15 cellular contexts compared by ENCODE assay signal in genomic region chr1:104787866-104788510, GRCh38.
DNase-seq lines count a peak whose midpoint lies in the region; ATAC-seq and TF ChIP-seq lines count a peak whose summit lies in the region.
"Had no signal": no experiment of that assay in that cellular context is flagged by ENCODE, and none has a peak within 500 bp of the region (broad histone marks: within the 10 kb centered on the region; RNA-seq: fewer than 3 reads in every experiment).

No MANE protein-coding gene starts in this region.

- H4K20me1 ChIP-seq in mammary epithelial cell (ENCODE audit: insufficient read depth, low read length), result no peaks in the 10 kb centered on the region

- dilution Hi-C loops in mammary epithelial cell (cut with HindIII; ENCODE audit: low sequenced_read_pairs), result no loop called here

- no peak overlapping the region for H3K4me2 ChIP-seq in mammary epithelial cell (ENCODE audit: insufficient read depth, low read depth, low read length)

- WGBS in mammary epithelial cell (ENCODE audit: low coverage, missing lambda C conversion rate), result 73% methylated on average over 14 of the region's 14 CpGs

- in situ Hi-C loops in mammary epithelial cell (cut with MboI; ENCODE audit: low sequenced_read_pairs in 2 of 2), result loop anchor here in 1 of 2 donors (25.0 kb wide), 1 partner anchor 999 kb away; no protein-coding TSS in a partner anchor

- DNase-seq in NCI-H2171 treated with DMSO at 0.1 percent for 48 hours (lab: John Stamatoyannopoulos, UW) (peak; percentile 62), NCI-H2171 (lab: John Stamatoyannopoulos, UW) (no peak), islet precursor cell (peak; percentile 46), SW480 (ENCODE audit: low spot score) (no peak), mammary epithelial cell (no peak)
- DNase-seq: CD8-positive, alpha-beta T cell; COR-L47; DND-41; GDM1; GOT3 had no signal

- H3K36me3 ChIP-seq in mammary epithelial cell (ENCODE audit: insufficient read depth, low read length), result no peaks in the 10 kb centered on the region
- H3K36me3 ChIP-seq: HAP-1 had no signal

- H2AFZ ChIP-seq in mammary epithelial cell (ENCODE audit: low read depth, low read length), result no peak overlapping the region

- H3K4me3 Mint-ChIP-seq in stimulated activated memory B cell treated with anti-CD40 and anti-IgM and Interleukin-4, amounts not matched to agents 10 μg/mL and 1 μg/mL and 100 μg/mL, for 72 hours, result no peak overlapping the region
- H3K4me3 Mint-ChIP-seq: CD14-positive monocyte; CD8-positive, alpha-beta T cell had no signal

- peak; percentile 34 for ATAC-seq in stimulated activated memory B cell treated with anti-CD40 and anti-IgM and Interleukin-4, amounts not matched to agents 10 μg/mL and 1 μg/mL and 100 μg/mL, for 72 hours
- no peak for ATAC-seq in HG02642 (IDR thresholded peaks at IDR 0.05; ENCODE audit: poor library complexity, unreplicated experiment)
- ATAC-seq: CD8-positive, alpha-beta T cell had no signal

- H3K79me2 ChIP-seq in mammary epithelial cell (ENCODE audit: insufficient read depth, low read length), result no peaks in the 10 kb centered on the region

- CTCF ChIA-PET in mammary epithelial cell (lab: Charles Lee; ENCODE audit: low non-redundant PET), result no interaction called here

- H3K27ac Mint-ChIP-seq in stimulated activated memory B cell treated with anti-CD40 and anti-IgM and Interleukin-4, amounts not matched to agents 10 μg/mL and 1 μg/mL and 100 μg/mL, for 72 hours, result no peak overlapping the region
- H3K27ac Mint-ChIP-seq: CD14-positive monocyte; CD8-positive, alpha-beta T cell had no signal

- H3K27me3 ChIP-seq in mammary epithelial cell (ENCODE audit: insufficient read depth, low read length), result no peaks in the 10 kb centered on the region

- H3K4me1 ChIP-seq in mammary epithelial cell (ENCODE audit: insufficient read depth, low read length), result no peaks in the 10 kb centered on the region
- H3K4me1 ChIP-seq: HAP-1 had no signal

- no peak overlapping the region for H3K4me3 ChIP-seq in mammary epithelial cell (replicated peaks in 1 of 3; ENCODE audit: insufficient read depth in 1 of 3, low read depth in 2 of 3, low read length in 3 of 3)
- H3K4me3 ChIP-seq: HAP-1 had no signal

- intact Hi-C loops in mammary epithelial cell (cut with micrococcal nuclease), result no loop called here

- no TSS peak for BruUV-seq in mammary epithelial cell (replicated peaks; lab: Mats Ljungman, UMichigan)

- no peak overlapping the region for H3K27ac ChIP-seq in mammary epithelial cell (ENCODE audit: insufficient read depth, low read depth, low read length)
- H3K27ac ChIP-seq: 22Rv1 had no signal

- H3K27me3 Mint-ChIP-seq in stimulated activated memory B cell treated with anti-CD40 and anti-IgM and Interleukin-4, amounts not matched to agents 10 μg/mL and 1 μg/mL and 100 μg/mL, for 72 hours, result no peaks in the 10 kb centered on the region

- no peak for TF ChIP-seq CTCF in mammary epithelial cell (conservative IDR thresholded peaks at IDR 0.05 in 1 of 2, IDR thresholded peaks at IDR 0.05 in 1 of 2; ENCODE audit: extremely low read depth in 1 of 2, insufficient read depth in 1 of 2, low read depth in 1 of 2, low read length in 2 of 2)

- no peaks in the 10 kb centered on the region for H3K4me1 Mint-ChIP-seq in stimulated activated memory B cell treated with anti-CD40 and anti-IgM and Interleukin-4, amounts not matched to agents 10 μg/mL and 1 μg/mL and 100 μg/mL, for 72 hours
- H3K4me1 Mint-ChIP-seq: CD14-positive monocyte had no signal

- no peaks in the 10 kb centered on the region for H3K9me3 Mint-ChIP-seq in stimulated activated memory B cell treated with anti-CD40 and anti-IgM and Interleukin-4, amounts not matched to agents 10 μg/mL and 1 μg/mL and 100 μg/mL, for 72 hours

- no peak overlapping the region for H3K9ac ChIP-seq in mammary epithelial cell (ENCODE audit: insufficient read depth, low read length)

- H3K9me3 ChIP-seq in mammary epithelial cell (replicated peaks; ENCODE audit: insufficient read depth, low read length), result peaks cover 4% of the 10 kb centered on the region
- H3K9me3 ChIP-seq: HAP-1 had no signal

- no peaks in the 10 kb centered on the region for H3K36me3 Mint-ChIP-seq in stimulated activated memory B cell treated with anti-CD40 and anti-IgM and Interleukin-4, amounts not matched to agents 10 μg/mL and 1 μg/mL and 100 μg/mL, for 72 hours
- H3K36me3 Mint-ChIP-seq: CD14-positive monocyte; CD8-positive, alpha-beta T cell had no signal

Comparison
In these comparisons a context has a peak if more than half of its experiments do, and no peak if none do; other contexts are left out.
1. DNase-seq: peak in NCI-H2171 treated with DMSO at 0.1 percent for 48 hours (single experiment) and islet precursor cell (single experiment); none in NCI-H2171 (single experiment), SW480 (single experiment) and mammary epithelial cell (single experiment).